Comparison of ENCODE assay signal across 9 cellular contexts in genomic region chr22:36355362-36355761, GRCh38. TPM values are rescaled to one million over a fixed set of nuclear protein-coding genes. Genes with fewer than 3 reads are reported as not detected.
DNase-seq lines count a peak whose midpoint lies in the region; ATAC-seq and TF ChIP-seq lines count a peak whose summit lies in the region.
"Had no signal": no experiment of that assay in that cellular context is flagged by ENCODE, and none has a peak within 500 bp of the region (broad histone marks: within the 10 kb centered on the region; RNA-seq: fewer than 3 reads in every experiment).

No MANE protein-coding gene starts in this region.

- 21 to 34% (median 30%) methylated on average over 6 of the region's 6 CpGs for WGBS in spleen, 5 donors

- no peaks in the 10 kb centered on the region for H3K27me3 ChIP-seq in HL-60 (ENCODE audit: insufficient read depth, poor library complexity, severe bottlenecking)
- no peaks in the 10 kb centered on the region for H3K27me3 ChIP-seq in left ventricle myocardium inferior (ENCODE audit: low read depth)
- H3K27me3 ChIP-seq in spleen (replicated peaks in 1 of 7), result no peaks in the 10 kb centered on the region

- H3K27ac ChIP-seq in HL-60 (replicated peaks) (peak overlapping the region; percentile 13; the same call in 1 of the 2 replicates), left ventricle myocardium inferior (replicated peaks) (peak overlapping the region; percentile 100), spleen (peak overlapping the region; percentile 60 to 100 (median 88))

- peaks cover 94% of the 10 kb centered on the region for H3K4me1 Mint-ChIP-seq in activated CD8-positive, alpha-beta T cell treated with anti-CD3 and anti-CD28 coated beads for 36 hours (ENCODE audit: low read depth)

- POLR2A ChIA-PET in activated CD8-positive, alpha-beta T cell treated with anti-CD3 and anti-CD28 coated beads for 36 hours (lab: Charles Lee), result interaction anchor here (1.0 to 44.1 kb wide), 3 partner anchors 13 to 116 kb away, joined by 3 to 1125 read pairs (median 1125); partner anchors contain the start of gene MYH9

- H3K4me3 ChIP-seq in HL-60 (replicated peaks; ENCODE audit: insufficient read depth, low read length) (no peak overlapping the region), left ventricle myocardium inferior (peak overlapping the region; percentile 38), spleen (peak overlapping the region in 2 of 8 donors; percentile 2 to 35)

- H3K27me3 Mint-ChIP-seq in activated CD8-positive, alpha-beta T cell treated with anti-CD3 and anti-CD28 coated beads for 36 hours, result no peaks in the 10 kb centered on the region

- H3K4me1 ChIP-seq in left ventricle myocardium inferior (peaks cover 97% of the 10 kb centered on the region), spleen (peaks cover 91 to 100% (median 99%) of the 10 kb centered on the region in 6 donors)

- intact Hi-C loops in activated CD8-positive, alpha-beta T cell treated with anti-CD3 and anti-CD28 coated beads for 36 hours (cut with micrococcal nuclease), result no loop called here
- intact Hi-C loops in left ventricle myocardium inferior (cut with micrococcal nuclease) (no loop called here), spleen (cut with DNase I; ENCODE audit: low total_unique reads) (no loop called here)

- peaks cover 63% of the 10 kb centered on the region for H3K36me3 Mint-ChIP-seq in activated CD8-positive, alpha-beta T cell treated with anti-CD3 and anti-CD28 coated beads for 36 hours (ENCODE audit: low read depth)

- TF ChIP-seq CTCF in HL-60 (IDR thresholded peaks at IDR 0.05; ENCODE audit: insufficient read depth, low read length) (no peak), left ventricle myocardium inferior (IDR thresholded peaks at IDR 0.05; ENCODE audit: borderline replicate concordance) (no peak), spleen (IDR thresholded peaks at IDR 0.05 in 8 of 11, conservative IDR thresholded peaks at IDR 0.05 in 3 of 11) (no peak)
- no peak for TF ChIP-seq CTCF in activated CD8-positive, alpha-beta T cell treated with anti-CD3 and anti-CD28 coated beads for 36 hours (IDR thresholded peaks at IDR 0.05)

- H3K4me3 Mint-ChIP-seq in activated CD8-positive, alpha-beta T cell treated with anti-CD3 and anti-CD28 coated beads for 36 hours, result peak overlapping the region; percentile 63

- H3K27ac Mint-ChIP-seq in activated CD8-positive, alpha-beta T cell treated with anti-CD3 and anti-CD28 coated beads for 36 hours, result peak overlapping the region; percentile 91

- no peaks in the 10 kb centered on the region for H3K9me3 Mint-ChIP-seq in activated CD8-positive, alpha-beta T cell treated with anti-CD3 and anti-CD28 coated beads for 36 hours

- DNase-seq in HL-60 (ENCODE audit: low read depth in 1 of 2, low spot score in 1 of 2), result no peak
- DNase-seq in activated CD8-positive, alpha-beta T cell treated with anti-CD3 and anti-CD28 coated beads for 36 hours, result no peak
- DNase-seq in left ventricle myocardium inferior, result no peak
- no peak for DNase-seq in spleen
- DNase-seq in SIG-M5 (lab: John Stamatoyannopoulos, UW), result no peak
- DNase-seq: NCI-H1105 treated with DMSO at 0.1 percent for 48 hours had no signal

- CTCF ChIA-PET in activated CD8-positive, alpha-beta T cell treated with anti-CD3 and anti-CD28 coated beads for 36 hours (lab: Charles Lee), result interaction anchor here (1.2 to 1.8 kb wide), 4 partner anchors 15 to 115 kb away, joined by 3 to 6 read pairs (median 5); no protein-coding TSS in a partner anchor

- ATAC-seq in activated CD8-positive, alpha-beta T cell treated with anti-CD3 and anti-CD28 coated beads for 36 hours, result peak; percentile 11
- ATAC-seq in HG03135 (IDR thresholded peaks at IDR 0.05; ENCODE audit: unreplicated experiment) (no peak), HG03378 (IDR thresholded peaks at IDR 0.05; ENCODE audit: unreplicated experiment) (no peak), HG02840 (IDR thresholded peaks at IDR 0.05; ENCODE audit: low FRiP score, unreplicated experiment) (no peak)

- H3K9me3 ChIP-seq in left ventricle myocardium inferior (replicated peaks), result no peaks in the 10 kb centered on the region
- no peaks in the 10 kb centered on the region for H3K9me3 ChIP-seq in spleen

- H3K36me3 ChIP-seq in left ventricle myocardium inferior (no peaks in the 10 kb centered on the region), spleen (peaks cover 0 to 43% (median 0%) of the 10 kb centered on the region in 6 donors)

- no peak for TF ChIP-seq POLR2A in spleen (IDR thresholded peaks at IDR 0.05)

RNA-seq across cellular contexts. Expression of gene MYH9, which starts 32.4 kb away (rescaled TPM):
- 100 to 1,000 TPM; 624 to 679 TPM for total RNA-seq in activated CD8-positive, alpha-beta T cell treated with anti-CD3 and anti-CD28 coated beads for 36 hours
- total RNA-seq in left ventricle myocardium inferior, result 150 TPM
- total RNA-seq in spleen, result 1,000 to 10,000 TPM in 4 of 7 donors, 100 to 1,000 TPM in 3; 575 to 1,376 (median 1,013) TPM
- 100 to 1,000 TPM in 1 of 3 donors, 10 to 100 TPM in 2; 59.8 to 166 (median 71.1) TPM for polyA plus RNA-seq in spleen

Comparison
In these comparisons a context has a peak if more than half of its experiments do, and no peak if none do; other contexts are left out.
1. H3K27ac ChIP-seq: peak in every context shown above with its lines; median percentile 100 in left ventricle myocardium inferior; 88 in spleen; 13 in HL-60.